1 cellular context compared by ENCODE assay signal in genomic region chrX:153946910-153947769, GRCh38.
A peak's percentile ranks its signal among the peaks of the same experiment; 100 is the strongest.
TF ChIP-seq lines count a peak whose summit lies in the region.

No MANE protein-coding gene starts in this region.

TF ChIP-seq in HepG2, 621 proteins besides CTCF, POLR2A, EP300 and RAD21 (continued from another document and continues in another):
- TF ChIP-seq ZBTB33 (CRISPR knock-in tag; IDR thresholded peaks at IDR 0.05) = peak; percentile 65; the same call in 1 of the 2 replicates
- TF ChIP-seq ZNF501 (CRISPR knock-in tag; IDR thresholded peaks at IDR 0.05) = peak; percentile 33; the same call in 1 of the 2 replicates
- peak; percentile 63 for TF ChIP-seq SAP130 (CRISPR knock-in tag; IDR thresholded peaks at IDR 0.05; ENCODE audit: low read depth)
- TF ChIP-seq ZNF879 (CRISPR knock-in tag; IDR thresholded peaks at IDR 0.05) = no peak
- TF ChIP-seq RXRA (CRISPR knock-in tag; IDR thresholded peaks at IDR 0.05) = 0 out of 2 replicates have a peak, but pooled peaks have one; percentile 49
- no peak for TF ChIP-seq HNF1A (IDR thresholded peaks at IDR 0.05; ENCODE audit: low read depth)
- peak; percentile 26; the same call in 1 of the 2 replicates for TF ChIP-seq HNF1A (CRISPR knock-in tag; IDR thresholded peaks at IDR 0.05; ENCODE audit: borderline replicate concordance)
- peak; percentile 16; the same call in 1 of the 2 replicates for TF ChIP-seq REPIN1 (CRISPR knock-in tag; IDR thresholded peaks at IDR 0.05; ENCODE audit: borderline replicate concordance, low read depth)
- TF ChIP-seq GABPB1 (CRISPR knock-in tag; IDR thresholded peaks at IDR 0.05) = peak; percentile 59
- TF ChIP-seq ISL2 (CRISPR knock-in tag; IDR thresholded peaks at IDR 0.05) = 0 out of 2 replicates have a peak, but pooled peaks have one; percentile 26
- TF ChIP-seq CREBL2 (CRISPR knock-in tag; IDR thresholded peaks at IDR 0.05; ENCODE audit: borderline replicate concordance) = no peak
- TF ChIP-seq ESRRA (CRISPR knock-in tag; IDR thresholded peaks at IDR 0.05; ENCODE audit: low read depth) = peak; percentile 66; the same call in 1 of the 2 replicates
- TF ChIP-seq ZNF747 (CRISPR knock-in tag; IDR thresholded peaks at IDR 0.05; ENCODE audit: borderline replicate concordance) = no peak
- TF ChIP-seq ELF1 (CRISPR knock-in tag; IDR thresholded peaks at IDR 0.05) = peak; percentile 55
- TF ChIP-seq ZNF788 (CRISPR knock-in tag; IDR thresholded peaks at IDR 0.05; ENCODE audit: borderline replicate concordance) = no peak
- peak; percentile 74; the same call in 1 of the 2 replicates for TF ChIP-seq MED1 (CRISPR knock-in tag; IDR thresholded peaks at IDR 0.05)
- TF ChIP-seq RXRB (CRISPR knock-in tag; IDR thresholded peaks at IDR 0.05; ENCODE audit: borderline replicate concordance) = peak; percentile 50; the same call in 1 of the 2 replicates
- 0 out of 2 replicates have a peak, but pooled peaks have one; percentile 71 for TF ChIP-seq ZNF280D (CRISPR knock-in tag; IDR thresholded peaks at IDR 0.05)
- peak; percentile 92 for TF ChIP-seq RBM22 (optimal IDR thresholded peaks at IDR 0.05; ENCODE audit: low read length)
- 0 out of 2 replicates have a peak, but pooled peaks have one; percentile 24 for TF ChIP-seq ZMYM4 (CRISPR knock-in tag; IDR thresholded peaks at IDR 0.05)
- TF ChIP-seq HIC2 (CRISPR knock-in tag; IDR thresholded peaks at IDR 0.05; ENCODE audit: low read depth) = peak; percentile 40; the same call in 1 of the 2 replicates
- TF ChIP-seq REST (IDR thresholded peaks at IDR 0.05; ENCODE audit: borderline replicate concordance in 1 of 2, low read depth in 1 of 2, low read length in 2 of 2) = peak in 1 of 2 experiments; percentile 25; a peak in 1 of 4 replicates
- peak; percentile 63 for TF ChIP-seq ZNF687 (CRISPR knock-in tag; IDR thresholded peaks at IDR 0.05)
- peak; percentile 44 for TF ChIP-seq THAP11 (CRISPR knock-in tag; IDR thresholded peaks at IDR 0.05)
- peak; percentile 67; the same call in 1 of the 2 replicates for TF ChIP-seq POLR2AphosphoS2 (IDR thresholded peaks at IDR 0.05; ENCODE audit: low read depth, low read length)
- TF ChIP-seq HDAC2 (CRISPR knock-in tag; IDR thresholded peaks at IDR 0.05) = peak; percentile 59; the same call in 1 of the 2 replicates
- TF ChIP-seq SOX5 (CRISPR knock-in tag; IDR thresholded peaks at IDR 0.05; ENCODE audit: borderline replicate concordance) = peak; percentile 27; the same call in 1 of the 2 replicates
- peak; percentile 79 for TF ChIP-seq ZFX (CRISPR knock-in tag; IDR thresholded peaks at IDR 0.05; ENCODE audit: low read depth)
- 0 out of 2 replicates have a peak, but pooled peaks have one; percentile 11 for TF ChIP-seq ZFP91 (CRISPR knock-in tag; IDR thresholded peaks at IDR 0.05; ENCODE audit: borderline replicate concordance)
- peak; percentile 58; the same call in 1 of the 2 replicates for TF ChIP-seq ZNF143 (CRISPR knock-in tag; IDR thresholded peaks at IDR 0.05)
- TF ChIP-seq HNF1B (CRISPR knock-in tag; IDR thresholded peaks at IDR 0.05) = peak; percentile 52; the same call in 1 of the 2 replicates
